ENCODE assay signal across 8 cellular contexts in genomic region chr1:86502721-86503430, GRCh38. TPM values are rescaled to one million over a fixed set of nuclear protein-coding genes. Genes with fewer than 3 reads are reported as not detected.
DNase-seq lines count a peak whose midpoint lies in the region; ATAC-seq and TF ChIP-seq lines count a peak whose summit lies in the region.

No MANE protein-coding gene starts in this region.

- H3K36me3 Mint-ChIP-seq in CD4-positive, alpha-beta T cell (ENCODE audit: low read depth), result no peaks in the 10 kb centered on the region
- H3K36me3 Mint-ChIP-seq in HFFc6 (ENCODE audit: low read depth), result no peaks in the 10 kb centered on the region

- H2AFZ ChIP-seq in trophoblast cell (ENCODE audit: insufficient read depth, low read length, poor library complexity), result peak overlapping the region; percentile 43

- H2BK120ac ChIP-seq in trophoblast cell (ENCODE audit: insufficient read depth, low read length, poor library complexity), result peak overlapping the region; percentile 87

- H3K4me3 Mint-ChIP-seq in CD4-positive, alpha-beta T cell, result peak overlapping the region; percentile 88
- H3K4me3 Mint-ChIP-seq in HFFc6, result no peak overlapping the region

- H2AK5ac ChIP-seq in trophoblast cell (ENCODE audit: low read length), result no peak overlapping the region

- no peak overlapping the region for H3K27ac Mint-ChIP-seq in CD4-positive, alpha-beta T cell
- no peak overlapping the region for H3K27ac Mint-ChIP-seq in HFFc6

- H4K91ac ChIP-seq in trophoblast cell (ENCODE audit: low read depth, low read length), result peak overlapping the region; percentile 88

- H2BK5ac ChIP-seq in trophoblast cell (ENCODE audit: low read depth, low read length, poor library complexity), result peak overlapping the region; percentile 78

- intact Hi-C loops in CD4-positive, alpha-beta T cell (cut with DNase I, micrococcal nuclease), result loop anchor here (1.0 to 10.0 kb wide), 5 partner anchors 81 to 239 kb away; partner anchors contain the start of genes CLCA2 (in 1 of the 2) and SH3GLB1 (in 1 of the 2)

- H3K4me3 ChIP-seq in trophoblast cell (ENCODE audit: low read depth, low read length), result no peak overlapping the region

- H4K8ac ChIP-seq in trophoblast cell (ENCODE audit: low read depth, low read length), result peak overlapping the region; percentile 31

- peak overlapping the region; percentile 60 for H3K9ac ChIP-seq in trophoblast cell (ENCODE audit: low read length)

- H3K27me3 Mint-ChIP-seq in CD4-positive, alpha-beta T cell, result peaks cover 18% of the 10 kb centered on the region
- H3K27me3 Mint-ChIP-seq in HFFc6 (ENCODE audit: insufficient read depth), result no peaks in the 10 kb centered on the region; the same call in none of the 2 replicates

- no peaks in the 10 kb centered on the region for H3K27me3 ChIP-seq in CD4-positive, alpha-beta T cell (ENCODE audit: control insufficient read depth, insufficient read depth, low read length)
- H3K27me3 ChIP-seq in foreskin keratinocyte (no peaks in the 10 kb centered on the region), trophoblast cell (ENCODE audit: insufficient read depth, low read length) (no peaks in the 10 kb centered on the region)

- peak; percentile 27 for ATAC-seq in CD4-positive, alpha-beta T cell (ENCODE audit: poor library complexity)
- ATAC-seq in HG02759 (IDR thresholded peaks at IDR 0.05; ENCODE audit: unreplicated experiment) (peak; percentile 31), foreskin keratinocyte (peak; percentile 86), GM19397 (IDR thresholded peaks at IDR 0.05; ENCODE audit: unreplicated experiment) (no peak), GM21390 (IDR thresholded peaks at IDR 0.05; ENCODE audit: unreplicated experiment) (no peak)

- POLR2A ChIA-PET in CD4-positive, alpha-beta T cell (lab: Charles Lee), result interaction anchor here (1.8 to 1.9 kb wide), 2 partner anchors 107 to 201 kb away, joined by 5 to 6 read pairs; partner anchors contain the start of genes ODF2L and SH3GLB1

- H3K9me3 Mint-ChIP-seq in CD4-positive, alpha-beta T cell, result no peaks in the 10 kb centered on the region
- H3K9me3 Mint-ChIP-seq in HFFc6, result no peaks in the 10 kb centered on the region

- H3K4me1 ChIP-seq in foreskin keratinocyte (peaks cover 23% of the 10 kb centered on the region), trophoblast cell (ENCODE audit: control insufficient read depth in 1 of 2, insufficient read depth in 2 of 2, low read length in 2 of 2) (peaks cover 13% of the 10 kb centered on the region in 2 experiments)

- no peak overlapping the region for H3K27ac ChIP-seq in CD4-positive, alpha-beta T cell (ENCODE audit: low read depth, low read length)
- H3K27ac ChIP-seq in foreskin keratinocyte (no peak overlapping the region), trophoblast cell (ENCODE audit: low read depth, low read length) (peak overlapping the region; percentile 95)

- no peak overlapping the region for H4K12ac ChIP-seq in trophoblast cell (ENCODE audit: low read depth, low read length)

- CTCF ChIA-PET in CD4-positive, alpha-beta T cell (lab: Charles Lee), result interaction anchor here (0.7 to 1.6 kb wide), 8 partner anchors 10 to 234 kb away, joined by 3 to 13 read pairs (median 6); partner anchors contain the start of genes ODF2L and SH3GLB1

- H3K14ac ChIP-seq in trophoblast cell (ENCODE audit: low read length), result peak overlapping the region; percentile 12

- H3K79me1 ChIP-seq in trophoblast cell (ENCODE audit: low read length), result peaks cover 18% of the 10 kb centered on the region

- TF ChIP-seq CTCF in CD4-positive, alpha-beta T cell (IDR thresholded peaks at IDR 0.05), result no peak
- TF ChIP-seq CTCF in foreskin keratinocyte (conservative IDR thresholded peaks at IDR 0.05) (peak; percentile 78), HFFc6 (IDR thresholded peaks at IDR 0.05) (no peak)

- H3K36me3 ChIP-seq in trophoblast cell (ENCODE audit: control insufficient read depth in 1 of 2, insufficient read depth in 2 of 2, low read length in 2 of 2), result no peaks in the 10 kb centered on the region

- H3K9me3 ChIP-seq in CD4-positive, alpha-beta T cell (ENCODE audit: control insufficient read depth, low read length), result no peaks in the 10 kb centered on the region
- no peaks in the 10 kb centered on the region for H3K9me3 ChIP-seq in trophoblast cell (ENCODE audit: insufficient read depth, low read depth, low read length)

- peak overlapping the region; percentile 72 for H3K18ac ChIP-seq in trophoblast cell (ENCODE audit: low read length)

- no peak overlapping the region for H3K4ac ChIP-seq in trophoblast cell (ENCODE audit: low read depth, low read length)

- DNase-seq in CD4-positive, alpha-beta T cell, result no peak
- DNase-seq in SW480 (ENCODE audit: low spot score) (peak; percentile 70), foreskin keratinocyte (peak; percentile 67 to 85), trophoblast cell (peak; percentile 89 to 91), HFFc6 (no peak)

- peaks cover 17% of the 10 kb centered on the region for H3K4me1 Mint-ChIP-seq in CD4-positive, alpha-beta T cell (ENCODE audit: low read depth)
- H3K4me1 Mint-ChIP-seq in HFFc6 (ENCODE audit: low read depth), result peaks cover 25% of the 10 kb centered on the region

- peak overlapping the region; percentile 25 for H2BK12ac ChIP-seq in trophoblast cell (ENCODE audit: low read length)

- peaks cover 2% of the 10 kb centered on the region for H3K79me2 ChIP-seq in trophoblast cell (ENCODE audit: control insufficient read depth, insufficient read depth, low read length, poor library complexity)

- no peak overlapping the region for H3K23ac ChIP-seq in trophoblast cell (ENCODE audit: low read length)

- no CpG with 5 or more reads among the region's 19 CpGs for WGBS in trophoblast cell (ENCODE audit: extremely low coverage, insufficient coverage, insufficient read length)

- peak overlapping the region; percentile 77 for H3K4me2 ChIP-seq in trophoblast cell (ENCODE audit: low read length)

RNA-seq across cellular contexts. Expression of gene CLCA1, which starts 34.1 kb away (rescaled TPM):
- total RNA-seq in CD4-positive, alpha-beta T cell, result not detected
- not detected in 2 replicates for total RNA-seq in foreskin keratinocyte
- polyA plus RNA-seq in foreskin keratinocyte, result not detected in 2 replicates
- polyA plus RNA-seq in trophoblast cell (2013), result not detected in 2 replicates
- total RNA-seq in HFFc6 (2021; fragmentation: NEBNext Ultra II Directional; extraction: Animal tissue kit (Norgen Biotek cat#: 25700)), result not detected

RNA-seq across cellular contexts. Expression of gene CLCA4, which starts 44.0 kb away (rescaled TPM):
- not detected for total RNA-seq in CD4-positive, alpha-beta T cell
- 0.07 TPM in 1 of 2 replicates, not detected in the other for total RNA-seq in foreskin keratinocyte
- 0.01 TPM in 1 of 2 replicates, not detected in the other for polyA plus RNA-seq in foreskin keratinocyte
- not detected in 2 replicates for polyA plus RNA-seq in trophoblast cell (2013)
- total RNA-seq in HFFc6 (2021; fragmentation: NEBNext Ultra II Directional; extraction: Animal tissue kit (Norgen Biotek cat#: 25700)), result under 1 TPM in 1 of 6 experiments, not detected in 5; 0.17 TPM

Comparison
In these comparisons a context has a peak if more than half of its experiments do, and no peak if none do; other contexts are left out.
1. ATAC-seq: peak in CD4-positive, alpha-beta T cell (single experiment), HG02759 (single experiment) and foreskin keratinocyte (single experiment); none in GM19397 (single experiment) and GM21390 (single experiment).
2. DNase-seq: peak in SW480 (single experiment), foreskin keratinocyte (2 of 2) and trophoblast cell (2 of 2); none in CD4-positive, alpha-beta T cell (0 of 10) and HFFc6 (single experiment).